ENCODE assay signal across 1 cellular context in genomic region chr20:36070451-36070850, GRCh38.
A peak's percentile ranks its signal among the peaks of the same experiment; 100 is the strongest.
TF ChIP-seq lines count a peak whose summit lies in the region.

No MANE protein-coding gene starts in this region.

TF ChIP-seq in HepG2, 621 proteins besides CTCF, POLR2A, EP300 and RAD21 (continued from another document and continues in another):
- TF ChIP-seq ZNF350 (CRISPR knock-in tag; IDR thresholded peaks at IDR 0.05; ENCODE audit: borderline replicate concordance, low read depth) (no peak; the same call in 1 of the 2 replicates), HNF4G (IDR thresholded peaks at IDR 0.05; ENCODE audit: borderline replicate concordance, low read depth, low read length) (no peak), HNF4G (CRISPR knock-in tag; IDR thresholded peaks at IDR 0.05; ENCODE audit: borderline replicate concordance, low read depth) (no peak), HMG20A (CRISPR knock-in tag; IDR thresholded peaks at IDR 0.05; ENCODE audit: borderline replicate concordance) (peak; percentile 34; the same call in 1 of the 2 replicates), RFX5 (IDR thresholded peaks at IDR 0.05; ENCODE audit: low read depth, low read length) (peak; percentile 45; the same call in 1 of the 2 replicates), ATF4 (CRISPR knock-in tag; IDR thresholded peaks at IDR 0.05) (peak in 1 of 2 experiments; percentile 91; a peak in 2 of 4 replicates), ZNF17 (CRISPR knock-in tag; IDR thresholded peaks at IDR 0.05) (no peak), ZNF337 (CRISPR knock-in tag; IDR thresholded peaks at IDR 0.05; ENCODE audit: borderline replicate concordance, low read depth) (no peak), NR2F1 (CRISPR knock-in tag; IDR thresholded peaks at IDR 0.05) (no peak), ZNF557 (CRISPR knock-in tag; IDR thresholded peaks at IDR 0.05) (no peak), ASH2L (IDR thresholded peaks at IDR 0.05; ENCODE audit: insufficient read length, low read depth, low read length) (no peak), GTF2F1 (IDR thresholded peaks at IDR 0.05; ENCODE audit: low read length) (no peak), SRSF9 (IDR thresholded peaks at IDR 0.05; ENCODE audit: borderline replicate concordance, insufficient read depth, low read depth, low read length, poor library complexity, severe bottlenecking) (no peak), ZSCAN31 (CRISPR knock-in tag; IDR thresholded peaks at IDR 0.05; ENCODE audit: low read depth) (no peak), RARG (CRISPR knock-in tag; IDR thresholded peaks at IDR 0.05; ENCODE audit: low read depth) (no peak), ZBTB3 (CRISPR knock-in tag; IDR thresholded peaks at IDR 0.05; ENCODE audit: borderline replicate concordance, low read depth) (no peak), ZBTB21 (CRISPR knock-in tag; IDR thresholded peaks at IDR 0.05) (no peak), LRRFIP1 (CRISPR knock-in tag; conservative IDR thresholded peaks at IDR 0.05) (no peak), ZNF563 (CRISPR knock-in tag; IDR thresholded peaks at IDR 0.05) (no peak), SP4 (CRISPR knock-in tag; IDR thresholded peaks at IDR 0.05) (peak; percentile 36; the same call in 1 of the 2 replicates), ZNF180 (CRISPR knock-in tag; IDR thresholded peaks at IDR 0.05; ENCODE audit: borderline replicate concordance, low read depth) (no peak), WIZ (CRISPR knock-in tag; IDR thresholded peaks at IDR 0.05) (no peak), MNT (IDR thresholded peaks at IDR 0.05) (no peak), SSRP1 (CRISPR knock-in tag; IDR thresholded peaks at IDR 0.05) (no peak), SNRNP70 (IDR thresholded peaks at IDR 0.05; ENCODE audit: low read depth, low read length) (no peak), ZNF570 (CRISPR knock-in tag; IDR thresholded peaks at IDR 0.05; ENCODE audit: borderline replicate concordance) (no peak), ZNF282 (IDR thresholded peaks at IDR 0.05; ENCODE audit: partially characterized antibody) (no peak), ZNF800 (CRISPR knock-in tag; IDR thresholded peaks at IDR 0.05) (no peak), MED13 (CRISPR knock-in tag; IDR thresholded peaks at IDR 0.05) (no peak), MAFK (conservative IDR thresholded peaks at IDR 0.05 in 1 of 2, IDR thresholded peaks at IDR 0.05 in 1 of 2; ENCODE audit: low read length in 2 of 2) (no peak), ZNF564 (CRISPR knock-in tag; IDR thresholded peaks at IDR 0.05) (no peak), KLF6 (CRISPR knock-in tag; IDR thresholded peaks at IDR 0.05) (no peak), ZNF891 (CRISPR knock-in tag; IDR thresholded peaks at IDR 0.05) (no peak), ZNF75D (CRISPR knock-in tag; IDR thresholded peaks at IDR 0.05; ENCODE audit: borderline replicate concordance) (no peak), IRF2 (CRISPR knock-in tag; IDR thresholded peaks at IDR 0.05) (no peak), MZF1 (CRISPR knock-in tag; IDR thresholded peaks at IDR 0.05; ENCODE audit: borderline replicate concordance) (no peak), CEBPG (CRISPR knock-in tag; IDR thresholded peaks at IDR 0.05) (peak; percentile 92), KDM5A (IDR thresholded peaks at IDR 0.05; ENCODE audit: borderline replicate concordance, low read length) (no peak), AGO2 (optimal IDR thresholded peaks at IDR 0.05; ENCODE audit: low read depth, low read length) (no peak), TCF12 (IDR thresholded peaks at IDR 0.05) (no peak), TCF12 (CRISPR knock-in tag; IDR thresholded peaks at IDR 0.05) (no peak), HNF1A (IDR thresholded peaks at IDR 0.05; ENCODE audit: low read depth) (no peak), HNF1A (CRISPR knock-in tag; IDR thresholded peaks at IDR 0.05; ENCODE audit: borderline replicate concordance) (peak; percentile 36; the same call in 1 of the 2 replicates), ZNF740 (CRISPR knock-in tag; IDR thresholded peaks at IDR 0.05) (no peak)
- TF ChIP-seq, protein P1, sequence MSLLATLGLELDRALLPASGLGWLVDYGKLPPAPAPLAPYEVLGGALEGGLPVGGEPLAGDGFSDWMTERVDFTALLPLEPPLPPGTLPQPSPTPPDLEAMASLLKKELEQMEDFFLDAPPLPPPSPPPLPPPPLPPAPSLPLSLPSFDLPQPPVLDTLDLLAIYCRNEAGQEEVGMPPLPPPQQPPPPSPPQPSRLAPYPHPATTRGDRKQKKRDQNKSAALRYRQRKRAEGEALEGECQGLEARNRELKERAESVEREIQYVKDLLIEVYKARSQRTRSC (CRISPR knock-in tag; IDR thresholded peaks at IDR 0.05; ENCODE audit: low read depth), result no peak
- TF ChIP-seq, protein P2, sequence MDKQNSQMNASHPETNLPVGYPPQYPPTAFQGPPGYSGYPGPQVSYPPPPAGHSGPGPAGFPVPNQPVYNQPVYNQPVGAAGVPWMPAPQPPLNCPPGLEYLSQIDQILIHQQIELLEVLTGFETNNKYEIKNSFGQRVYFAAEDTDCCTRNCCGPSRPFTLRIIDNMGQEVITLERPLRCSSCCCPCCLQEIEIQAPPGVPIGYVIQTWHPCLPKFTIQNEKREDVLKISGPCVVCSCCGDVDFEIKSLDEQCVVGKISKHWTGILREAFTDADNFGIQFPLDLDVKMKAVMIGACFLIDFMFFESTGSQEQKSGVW (CRISPR knock-in tag; IDR thresholded peaks at IDR 0.05; ENCODE audit: borderline replicate concordance), result no peak
- TF ChIP-seq, protein P3, sequence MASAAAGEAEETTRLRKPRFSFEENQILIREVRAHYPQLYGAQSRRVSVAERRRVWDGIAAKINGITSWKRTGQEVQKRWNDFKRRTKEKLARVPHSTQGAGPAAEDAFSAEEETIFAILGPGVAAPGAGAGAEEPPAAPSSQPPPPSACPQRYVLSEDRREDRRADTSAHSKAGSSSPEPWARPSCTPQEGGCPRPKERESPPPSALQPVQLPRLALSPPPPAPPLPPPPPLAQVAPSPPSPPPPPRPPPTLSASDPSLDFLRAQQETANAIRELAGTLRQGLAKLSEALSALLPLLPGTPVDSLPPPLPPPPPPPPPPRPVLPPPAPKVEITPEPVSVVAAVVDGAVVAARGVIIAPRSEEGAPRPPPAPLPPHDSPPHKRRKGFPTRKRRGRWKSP (CRISPR knock-in tag; IDR thresholded peaks at IDR 0.05), result no peak
- TF ChIP-seq, protein P4, sequence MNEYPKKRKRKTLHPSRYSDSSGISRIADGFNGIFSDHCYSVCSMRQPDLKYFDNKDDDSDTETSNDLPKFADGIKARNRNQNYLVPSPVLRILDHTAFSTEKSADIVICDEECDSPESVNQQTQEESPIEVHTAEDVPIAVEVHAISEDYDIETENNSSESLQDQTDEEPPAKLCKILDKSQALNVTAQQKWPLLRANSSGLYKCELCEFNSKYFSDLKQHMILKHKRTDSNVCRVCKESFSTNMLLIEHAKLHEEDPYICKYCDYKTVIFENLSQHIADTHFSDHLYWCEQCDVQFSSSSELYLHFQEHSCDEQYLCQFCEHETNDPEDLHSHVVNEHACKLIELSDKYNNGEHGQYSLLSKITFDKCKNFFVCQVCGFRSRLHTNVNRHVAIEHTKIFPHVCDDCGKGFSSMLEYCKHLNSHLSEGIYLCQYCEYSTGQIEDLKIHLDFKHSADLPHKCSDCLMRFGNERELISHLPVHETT (CRISPR knock-in tag; conservative IDR thresholded peaks at IDR 0.05), result no peak
- TF ChIP-seq, protein P5, sequence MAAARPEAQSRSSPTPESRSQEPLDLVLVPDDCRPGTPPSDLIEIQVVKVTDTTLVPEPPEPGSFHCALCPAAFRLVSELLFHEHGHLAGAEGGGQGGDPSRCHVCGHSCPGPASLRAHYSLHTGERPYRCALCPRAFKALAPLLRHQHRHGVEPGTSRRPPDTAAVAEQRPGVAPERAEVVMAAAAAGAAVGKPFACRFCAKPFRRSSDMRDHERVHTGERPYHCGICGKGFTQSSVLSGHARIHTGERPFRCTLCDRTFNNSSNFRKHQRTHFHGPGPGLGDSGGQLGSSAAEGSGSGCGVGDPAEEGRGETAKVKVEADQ (CRISPR knock-in tag; IDR thresholded peaks at IDR 0.05; ENCODE audit: borderline replicate concordance), result no peak
- TF ChIP-seq, protein P6, sequence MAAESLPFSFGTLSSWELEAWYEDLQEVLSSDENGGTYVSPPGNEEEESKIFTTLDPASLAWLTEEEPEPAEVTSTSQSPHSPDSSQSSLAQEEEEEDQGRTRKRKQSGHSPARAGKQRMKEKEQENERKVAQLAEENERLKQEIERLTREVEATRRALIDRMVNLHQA (CRISPR knock-in tag; IDR thresholded peaks at IDR 0.05), result no peak
